1 cellular context compared by ENCODE assay signal in genomic region chr10:29482591-29483421, GRCh38.
TF ChIP-seq lines count a peak whose summit lies in the region.

No MANE protein-coding gene starts in this region.

TF ChIP-seq in HCT116, 20 proteins besides CTCF, POLR2A, EP300 and RAD21 (continued from another document):
- TF ChIP-seq, protein P1, sequence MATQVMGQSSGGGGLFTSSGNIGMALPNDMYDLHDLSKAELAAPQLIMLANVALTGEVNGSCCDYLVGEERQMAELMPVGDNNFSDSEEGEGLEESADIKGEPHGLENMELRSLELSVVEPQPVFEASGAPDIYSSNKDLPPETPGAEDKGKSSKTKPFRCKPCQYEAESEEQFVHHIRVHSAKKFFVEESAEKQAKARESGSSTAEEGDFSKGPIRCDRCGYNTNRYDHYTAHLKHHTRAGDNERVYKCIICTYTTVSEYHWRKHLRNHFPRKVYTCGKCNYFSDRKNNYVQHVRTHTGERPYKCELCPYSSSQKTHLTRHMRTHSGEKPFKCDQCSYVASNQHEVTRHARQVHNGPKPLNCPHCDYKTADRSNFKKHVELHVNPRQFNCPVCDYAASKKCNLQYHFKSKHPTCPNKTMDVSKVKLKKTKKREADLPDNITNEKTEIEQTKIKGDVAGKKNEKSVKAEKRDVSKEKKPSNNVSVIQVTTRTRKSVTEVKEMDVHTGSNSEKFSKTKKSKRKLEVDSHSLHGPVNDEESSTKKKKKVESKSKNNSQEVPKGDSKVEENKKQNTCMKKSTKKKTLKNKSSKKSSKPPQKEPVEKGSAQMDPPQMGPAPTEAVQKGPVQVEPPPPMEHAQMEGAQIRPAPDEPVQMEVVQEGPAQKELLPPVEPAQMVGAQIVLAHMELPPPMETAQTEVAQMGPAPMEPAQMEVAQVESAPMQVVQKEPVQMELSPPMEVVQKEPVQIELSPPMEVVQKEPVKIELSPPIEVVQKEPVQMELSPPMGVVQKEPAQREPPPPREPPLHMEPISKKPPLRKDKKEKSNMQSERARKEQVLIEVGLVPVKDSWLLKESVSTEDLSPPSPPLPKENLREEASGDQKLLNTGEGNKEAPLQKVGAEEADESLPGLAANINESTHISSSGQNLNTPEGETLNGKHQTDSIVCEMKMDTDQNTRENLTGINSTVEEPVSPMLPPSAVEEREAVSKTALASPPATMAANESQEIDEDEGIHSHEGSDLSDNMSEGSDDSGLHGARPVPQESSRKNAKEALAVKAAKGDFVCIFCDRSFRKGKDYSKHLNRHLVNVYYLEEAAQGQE (IDR thresholded peaks at IDR 0.05; ENCODE audit: low read depth): no peak
- no peak for TF ChIP-seq JUND (IDR thresholded peaks at IDR 0.05)
- TF ChIP-seq SRF (IDR thresholded peaks at IDR 0.05; ENCODE audit: low read depth): no peak
- TF ChIP-seq, protein P2, sequence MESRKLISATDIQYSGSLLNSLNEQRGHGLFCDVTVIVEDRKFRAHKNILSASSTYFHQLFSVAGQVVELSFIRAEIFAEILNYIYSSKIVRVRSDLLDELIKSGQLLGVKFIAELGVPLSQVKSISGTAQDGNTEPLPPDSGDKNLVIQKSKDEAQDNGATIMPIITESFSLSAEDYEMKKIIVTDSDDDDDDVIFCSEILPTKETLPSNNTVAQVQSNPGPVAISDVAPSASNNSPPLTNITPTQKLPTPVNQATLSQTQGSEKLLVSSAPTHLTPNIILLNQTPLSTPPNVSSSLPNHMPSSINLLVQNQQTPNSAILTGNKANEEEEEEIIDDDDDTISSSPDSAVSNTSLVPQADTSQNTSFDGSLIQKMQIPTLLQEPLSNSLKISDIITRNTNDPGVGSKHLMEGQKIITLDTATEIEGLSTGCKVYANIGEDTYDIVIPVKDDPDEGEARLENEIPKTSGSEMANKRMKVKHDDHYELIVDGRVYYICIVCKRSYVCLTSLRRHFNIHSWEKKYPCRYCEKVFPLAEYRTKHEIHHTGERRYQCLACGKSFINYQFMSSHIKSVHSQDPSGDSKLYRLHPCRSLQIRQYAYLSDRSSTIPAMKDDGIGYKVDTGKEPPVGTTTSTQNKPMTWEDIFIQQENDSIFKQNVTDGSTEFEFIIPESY (IDR thresholded peaks at IDR 0.05; ENCODE audit: extremely low read depth, insufficient replicate concordance, low read length): no peak
- TF ChIP-seq SP1 (IDR thresholded peaks at IDR 0.05; ENCODE audit: low read depth): no peak
